In genomic region chr12:13367973-13368372, GRCh38 we compare ENCODE assay signal across 9 cellular contexts.
"Had no signal": no experiment of that assay in that cellular context is flagged by ENCODE, and none has a peak within 500 bp of the region (broad histone marks: within the 10 kb centered on the region; RNA-seq: fewer than 3 reads in every experiment).

No MANE protein-coding gene starts in this region.

- H3K9me3 ChIP-seq: pancreas, tibial nerve had no signal

- H3K27me3 ChIP-seq: pancreas, tibial nerve had no signal

- ATAC-seq: pancreas had no signal

- H3K4me3 ChIP-seq: pancreas, tibial nerve had no signal

- H3K36me3 ChIP-seq: pancreas, tibial nerve had no signal

- H3K4me1 ChIP-seq: tibial nerve had no signal

- DNase-seq: activated CD4-positive, alpha-beta memory T cell treated with anti-CD3 and anti-CD28 coated beads for 36 hours; activated CD4-positive, alpha-beta T cell treated with anti-CD3 and anti-CD28 coated beads for 1 hour; activated gamma-delta T cell; activated naive CD8-positive, alpha-beta T cell treated with anti-CD3 and anti-CD28 coated beads for 36 hours; activated T-cell treated with anti-CD3 and anti-CD28 coated beads, Interleukin-2, amount 50 U/mL, for 48 hours; kidney glomerular epithelial cell; pancreas; small intestine had no signal

- H3K27ac ChIP-seq: pancreas, tibial nerve had no signal
